In the genomic region with DNA sequence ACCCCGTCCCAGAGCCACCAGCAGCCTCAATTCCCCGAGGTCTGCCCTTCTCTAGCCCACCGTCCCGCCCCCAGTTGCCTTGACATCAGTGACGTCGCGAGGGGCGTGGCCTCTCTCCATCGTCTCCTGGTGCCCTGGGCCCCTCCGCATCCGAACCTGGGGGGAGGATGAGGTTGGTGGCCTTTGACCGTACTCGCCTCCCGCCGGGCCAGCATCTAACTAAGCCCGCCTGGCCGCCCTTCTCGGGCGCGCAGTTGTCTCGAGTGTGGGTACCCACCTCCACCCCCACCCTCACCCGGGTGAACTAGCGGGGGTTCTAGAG, we compare ENCODE assay signal across 8 cellular contexts. TPM values are rescaled to one million over a fixed set of nuclear protein-coding genes. Genes with fewer than 3 reads are reported as not detected.
DNase-seq lines count a peak whose midpoint lies in the region; ATAC-seq and TF ChIP-seq lines count a peak whose summit lies in the region.

No MANE protein-coding gene starts in this region.

- peak overlapping the region; percentile 65 for H3K4me3 ChIP-seq in AG04449 (ENCODE audit: low read depth, low read length)

- DNase-seq in AG04449 (ENCODE audit: low read depth, low spot score) (no peak), NCI-H460 (ENCODE audit: extremely low read depth, low read depth) (peak; percentile 66), left kidney (ENCODE audit: low read depth, low spot score) (peak; percentile 97)
- peak; percentile 97 for DNase-seq in activated CD4-positive, alpha-beta T cell treated with anti-CD3 and anti-CD28 coated beads for 48 hours
- DNase-seq in stimulated activated CD4-positive, alpha-beta T cell treated with anti-CD3 and anti-CD28 coated beads, Interleukin-1b, Interleukin-23, amount 100 ng/mL, for 48 hours = peak; percentile 94

- peak overlapping the region; percentile 100 for H3K27ac ChIP-seq in cingulate gyrus (ENCODE audit: low read depth, low read length)

- no peak for TF ChIP-seq CTCF in AG04449 (IDR thresholded peaks at IDR 0.05; ENCODE audit: insufficient read depth, low read length, missing control alignments)

- POLR2A ChIA-PET in AG04449 (lab: Yijun Ruan, JAX) = interaction anchor here (1.4 kb wide), 1 partner anchor 140 kb away, joined by 4 read pairs; no protein-coding TSS in a partner anchor

- CTCF ChIA-PET in AG04449 (lab: Yijun Ruan, JAX) = interaction anchor here (1.8 to 4.0 kb wide), 2 partner anchors 147 to 209 kb away, joined by 14 to 40 read pairs; no protein-coding TSS in a partner anchor

- ATAC-seq in GM18868 (IDR thresholded peaks at IDR 0.05; ENCODE audit: unreplicated experiment) (peak; percentile 61), HG03103 (IDR thresholded peaks at IDR 0.05; ENCODE audit: low read depth, unreplicated experiment) (peak; percentile 35)

RNA-seq across cellular contexts. Expression of gene ARMC12, which starts 5.5 kb away (rescaled TPM):
- total RNA-seq in NCI-H460 (2014; rRNA removed; shearing (Covaris generic)) = 0.50 TPM in 1 of 2 replicates, not detected in the other
- polyA plus RNA-seq in NCI-H460 (2014; cell fraction: nucleus; rRNA removed) = 0.51 and 3.0 TPM in 2 replicates

RNA-seq across cellular contexts. Expression of gene FKBP5, which starts 42.7 kb away (rescaled TPM):
- total RNA-seq in NCI-H460 (2014; rRNA removed; shearing (Covaris generic)) = 5.7 and 8.9 TPM in 2 replicates
- polyA plus RNA-seq in NCI-H460 (2014; cell fraction: nucleus; rRNA removed) = 3.5 and 4.8 TPM in 2 replicates

RNA-seq across cellular contexts. Expression of gene CLPSL2, which starts 45.0 kb away (rescaled TPM):
- total RNA-seq in NCI-H460 (2014; rRNA removed; shearing (Covaris generic)) = not detected in 2 replicates
- polyA plus RNA-seq in NCI-H460 (2014; cell fraction: nucleus; rRNA removed) = 0.68 TPM in 1 of 2 replicates, not detected in the other

RNA-seq across cellular contexts. Expression of gene CLPSL1, which starts 49.4 kb away (rescaled TPM):
- not detected in 2 replicates for total RNA-seq in NCI-H460 (2014; rRNA removed; shearing (Covaris generic))
- not detected in 2 replicates for polyA plus RNA-seq in NCI-H460 (2014; cell fraction: nucleus; rRNA removed)
